Comparison of ENCODE assay signal across 23 cellular contexts in genomic region chr6:90495216-90495817, GRCh38.
"Had no signal": no experiment of that assay in that cellular context is flagged by ENCODE, and none has a peak within 500 bp of the region (broad histone marks: within the 10 kb centered on the region; RNA-seq: fewer than 3 reads in every experiment).

No MANE protein-coding gene starts in this region.

- H3K27ac ChIP-seq: body of pancreas, cardiac muscle cell, esophagus squamous epithelium, gastrocnemius medialis, left lung, testis, uterus, WERI-Rb-1 had no signal

- H3K27me3 ChIP-seq: body of pancreas, cardiac muscle cell, left lung, testis, uterus had no signal

- H3K9me3 Mint-ChIP-seq: activated naive CD4-positive, alpha-beta T cell treated with anti-CD3 and anti-CD28 coated beads, Interleukin-2, amount 50 U/mL, for 24 hours; naive B cell; stimulated activated naive B cell treated with anti-CD40 and anti-IgM and Interleukin-4, amounts not matched to agents 10 μg/mL and 1 μg/mL and 100 μg/mL, for 72 hours; T-helper 2 cell treated with Interferon-gamma antibody and Interleukin-4, amounts not matched to agents 5 μg/mL and 100 μg/mL, for 36 hours had no signal

- H3K4me1 ChIP-seq: body of pancreas, gastrocnemius medialis, left lung, testis, uterus had no signal

- H3K4me3 Mint-ChIP-seq: activated naive CD4-positive, alpha-beta T cell treated with anti-CD3 and anti-CD28 coated beads, Interleukin-2, amount 50 U/mL, for 24 hours; naive B cell; stimulated activated naive B cell treated with anti-CD40 and anti-IgM and Interleukin-4, amounts not matched to agents 10 μg/mL and 1 μg/mL and 100 μg/mL, for 72 hours; T-helper 2 cell treated with Interferon-gamma antibody and Interleukin-4, amounts not matched to agents 5 μg/mL and 100 μg/mL, for 36 hours had no signal

- H3K4me1 Mint-ChIP-seq: activated naive CD4-positive, alpha-beta T cell treated with anti-CD3 and anti-CD28 coated beads, Interleukin-2, amount 50 U/mL, for 24 hours; naive B cell; stimulated activated naive B cell treated with anti-CD40 and anti-IgM and Interleukin-4, amounts not matched to agents 10 μg/mL and 1 μg/mL and 100 μg/mL, for 72 hours had no signal

- H3K36me3 Mint-ChIP-seq: activated naive CD4-positive, alpha-beta T cell treated with anti-CD3 and anti-CD28 coated beads, Interleukin-2, amount 50 U/mL, for 24 hours; naive B cell; stimulated activated naive B cell treated with anti-CD40 and anti-IgM and Interleukin-4, amounts not matched to agents 10 μg/mL and 1 μg/mL and 100 μg/mL, for 72 hours had no signal

- H3K9me3 ChIP-seq: body of pancreas, esophagus squamous epithelium, gastrocnemius medialis, left lung, testis, uterus had no signal

- H3K27ac Mint-ChIP-seq: activated naive CD4-positive, alpha-beta T cell treated with anti-CD3 and anti-CD28 coated beads, Interleukin-2, amount 50 U/mL, for 24 hours; naive B cell; progenitor cell of endocrine pancreas; stimulated activated naive B cell treated with anti-CD40 and anti-IgM and Interleukin-4, amounts not matched to agents 10 μg/mL and 1 μg/mL and 100 μg/mL, for 72 hours; T-helper 2 cell treated with Interferon-gamma antibody and Interleukin-4, amounts not matched to agents 5 μg/mL and 100 μg/mL, for 36 hours had no signal

- H3K36me3 ChIP-seq: cardiac muscle cell, esophagus squamous epithelium, gastrocnemius medialis, left lung, uterus, WERI-Rb-1 had no signal

- H3K4me3 ChIP-seq: body of pancreas, cardiac muscle cell, esophagus squamous epithelium, gastrocnemius medialis, left lung, lung, testis, uterus had no signal

- DNase-seq: activated CD4-positive, alpha-beta T cell treated with anti-CD3 and anti-CD28 coated beads for 1 hour; activated gamma-delta T cell treated with Interleukin-2 at 50 U/mL for 16 hours; activated T-cell treated with anti-CD3 and anti-CD28 coated beads, Interleukin-2, amount 50 U/mL, for 1 hour; anterior cingulate cortex; body of pancreas; cortex of kidney; effector CD8-positive, alpha-beta T cell; esophagus squamous epithelium; gastrocnemius medialis; naive B cell; stimulated activated CD4-positive, alpha-beta T cell treated with anti-CD3 and anti-CD28 coated beads, Interleukin-2, amount 100 ng/mL, for 48 hours; stimulated activated CD8-positive, alpha-beta memory T cell treated with anti-CD3 and anti-CD28 coated beads, Interleukin-4, amount 100 ng/mL, for 48 hours; stimulated activated naive B cell treated with anti-CD40 and anti-IgM and Interleukin-4, amounts not matched to agents 10 μg/mL and 1 μg/mL and 100 μg/mL, for 72 hours; testis; trophoblast cell; uterus; WERI-Rb-1 had no signal
